8 cellular contexts compared by ENCODE assay signal in genomic region chr6:129671442-129672344, GRCh38. TPM values are rescaled to one million over a fixed set of nuclear protein-coding genes. Genes with fewer than 3 reads are reported as not detected.
DNase-seq lines count a peak whose midpoint lies in the region; TF ChIP-seq lines count a peak whose summit lies in the region.

No MANE protein-coding gene starts in this region.

- TF ChIP-seq CTCF in GM12872 (IDR thresholded peaks at IDR 0.05; ENCODE audit: insufficient read depth, low read depth, low read length) (peak; percentile 66; the same call in 2 of the 3 replicates), right atrium auricular region (IDR thresholded peaks at IDR 0.05) (peak in 1 of 2 donors; percentile 26)

- no peak overlapping the region for H3K4me3 ChIP-seq in right atrium auricular region

- H3K27me3 ChIP-seq in right atrium auricular region: no peaks in the 10 kb centered on the region

- no peaks in the 10 kb centered on the region for H3K36me3 ChIP-seq in right atrium auricular region

- H3K4me1 ChIP-seq in right atrium auricular region: peaks cover 0 to 37% of the 10 kb centered on the region in 2 donors

- no peaks in the 10 kb centered on the region for H3K9me3 ChIP-seq in right atrium auricular region

- peak overlapping the region; percentile 55 to 58 for H3K27ac ChIP-seq in right atrium auricular region

- DNase-seq in HCEC 1CT (peak; percentile 44), MV-4-11 (lab: John Stamatoyannopoulos, UW) (peak; percentile 95), right atrium auricular region (ENCODE audit: low spot score) (no peak), foreskin melanocyte (no peak), NCI-H1436 treated with DMSO at 0.1 percent for 48 hours (lab: John Stamatoyannopoulos, UW) (no peak)
- DNase-seq in activated T-cell treated with anti-CD3 and anti-CD28 coated beads, Interleukin-2, amount 50 U/mL, for 1 hour: peak; percentile 44
- DNase-seq in stimulated activated CD4-positive, alpha-beta T cell treated with anti-CD3 and anti-CD28 coated beads, Interleukin-2, amount 100 ng/mL, for 48 hours: peak; percentile 32 to 49

RNA-seq across cellular contexts. Expression of gene ARHGAP18, which starts 38.3 kb away (rescaled TPM):
- total RNA-seq in right atrium auricular region: 10 to 100 TPM in 1 of 2 donors, 1 to 10 TPM in 1; 7.1 to 11.2 TPM

Comparison
In these comparisons a context has a peak if more than half of its experiments do, and no peak if none do; other contexts are left out.
1. DNase-seq: peak in HCEC 1CT (single experiment), MV-4-11 (single experiment), activated T-cell treated with anti-CD3 and anti-CD28 coated beads, Interleukin-2, amount 50 U/mL, for 1 hour (single experiment) and stimulated activated CD4-positive, alpha-beta T cell treated with anti-CD3 and anti-CD28 coated beads, Interleukin-2, amount 100 ng/mL, for 48 hours (2 of 2); none in right atrium auricular region (single experiment), foreskin melanocyte (single experiment) and NCI-H1436 treated with DMSO at 0.1 percent for 48 hours (single experiment).